In the genomic region with DNA sequence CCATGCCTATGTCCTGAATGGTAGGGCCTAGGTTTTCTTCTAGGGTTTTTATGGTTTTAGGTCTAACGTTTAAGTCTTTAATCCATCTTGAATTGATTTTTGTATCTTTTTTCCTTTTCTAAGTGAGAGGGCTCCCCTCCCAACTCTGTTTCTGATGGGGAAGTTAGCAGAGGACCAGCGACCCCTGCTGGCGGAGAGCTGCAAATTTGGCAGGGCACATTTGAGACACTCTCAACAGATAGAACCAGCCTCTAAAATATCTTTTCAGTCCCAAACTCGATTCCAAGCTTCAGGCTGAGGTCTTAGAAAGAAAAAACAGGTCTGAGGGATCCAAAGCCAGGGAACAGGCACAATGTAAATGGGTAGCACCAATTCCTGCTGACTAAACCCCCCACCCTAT, we compare ENCODE assay signal across 10 cellular contexts. TPM values are rescaled to one million over a fixed set of nuclear protein-coding genes. Genes with fewer than 3 reads are reported as not detected.
DNase-seq lines count a peak whose midpoint lies in the region; ATAC-seq and TF ChIP-seq lines count a peak whose summit lies in the region.
"Had no signal": no experiment of that assay in that cellular context is flagged by ENCODE, and none has a peak within 500 bp of the region (broad histone marks: within the 10 kb centered on the region; RNA-seq: fewer than 3 reads in every experiment).

No MANE protein-coding gene starts in this region.

- intact Hi-C loops in vagina (cut with DNase I), result no loop called here

- POLR2A ChIA-PET in T-cell (lab: Charles Lee), result no interaction called here

- ATAC-seq in T-cell (replicated peaks in 1 of 4), result no peak

- peaks cover 6 to 10% (median 8%) of the 10 kb centered on the region in 3 donors for H3K4me1 Mint-ChIP-seq in T-cell
- H3K4me1 Mint-ChIP-seq: activated B cell treated with CpG ODN at 0.5 μM for 24 hours had no signal

- H3K36me3 ChIP-seq in vagina, result no peaks in the 10 kb centered on the region

- peaks cover 3% of the 10 kb centered on the region for H3K36me3 Mint-ChIP-seq in T-cell

- H3K9me3 Mint-ChIP-seq in T-cell, result peaks cover 0 to 8% (median 7%) of the 10 kb centered on the region in 3 donors

- CTCF ChIA-PET in T-cell (lab: Charles Lee), result no interaction called here

- H3K27me3 ChIP-seq in vagina, result no peaks in the 10 kb centered on the region

- peak; percentile 37 for DNase-seq in NCI-H82 (lab: John Stamatoyannopoulos, UW)
- DNase-seq in NCI-H82 treated with DMSO at 0.1 percent for 48 hours (lab: John Stamatoyannopoulos, UW; ENCODE audit: unreplicated experiment), result no peak
- DNase-seq in T-cell, result peak in 20 of 34 experiments; percentile 15 to 53 (median 29)
- no peak for DNase-seq in epithelial cell of esophagus (ENCODE audit: low read depth)
- peak; percentile 32 for DNase-seq in stimulated activated CD8-positive, alpha-beta memory T cell treated with anti-CD3 and anti-CD28 coated beads, Interleukin-15, amount 100 ng/mL, for 24 hours (ENCODE audit: low read depth)
- DNase-seq in vagina (ENCODE audit: extremely low spot score in 2 of 2), result no peak
- DNase-seq in NCI-H1105 treated with DMSO at 0.1 percent for 48 hours (lab: John Stamatoyannopoulos, UW), result no peak
- no peak for DNase-seq in SW480 (ENCODE audit: low spot score)
- DNase-seq: activated B cell treated with CpG ODN at 0.5 μM for 24 hours had no signal

- no peaks in the 10 kb centered on the region for H3K4me1 ChIP-seq in vagina

- TF ChIP-seq CTCF in epithelial cell of esophagus (IDR thresholded peaks at IDR 0.05; ENCODE audit: insufficient read depth, low read depth, low read length, missing control alignments) (peak; percentile 21), vagina (IDR thresholded peaks at IDR 0.05) (no peak)

- H3K4me3 Mint-ChIP-seq in T-cell, result peak overlapping the region in 1 of 3 donors; percentile 12
- H3K4me3 Mint-ChIP-seq: activated B cell treated with CpG ODN at 0.5 μM for 24 hours had no signal

- H3K27ac Mint-ChIP-seq in T-cell, result no peak overlapping the region
- H3K27ac Mint-ChIP-seq: activated B cell treated with CpG ODN at 0.5 μM for 24 hours had no signal

- H3K4me3 ChIP-seq in epithelial cell of esophagus (ENCODE audit: low read length) (no peak overlapping the region), vagina (no peak overlapping the region)

- no peaks in the 10 kb centered on the region for H3K9me3 ChIP-seq in vagina

- TF ChIP-seq POLR2A in vagina (IDR thresholded peaks at IDR 0.05), result no peak

- peaks cover 13 to 14% of the 10 kb centered on the region in 2 donors for H3K27me3 Mint-ChIP-seq in T-cell
- H3K27me3 Mint-ChIP-seq: activated B cell treated with CpG ODN at 0.5 μM for 24 hours had no signal

- no peak overlapping the region for H3K27ac ChIP-seq in vagina

RNA-seq across cellular contexts. Expression of a gene that starts 32.5 kb away (rescaled TPM):
- 1 to 10 TPM in 2 of 5 donors, under 1 TPM in 3; 0.76 to 2.2 (median 0.98) TPM for total RNA-seq in T-cell
- total RNA-seq in vagina, result 2.5 TPM

RNA-seq across cellular contexts. Expression of a gene that starts 52.2 kb away (rescaled TPM):
- total RNA-seq in T-cell (not detected), vagina (not detected)
- total RNA-seq: activated B cell treated with CpG ODN at 0.5 μM for 24 hours, Daoy had no signal

Comparison
In these comparisons a context has a peak if more than half of its experiments do, and no peak if none do; other contexts are left out.
1. DNase-seq: peak in NCI-H82 (single experiment), T-cell (20 of 34) and stimulated activated CD8-positive, alpha-beta memory T cell treated with anti-CD3 and anti-CD28 coated beads, Interleukin-15, amount 100 ng/mL, for 24 hours (single experiment); none in NCI-H82 treated with DMSO at 0.1 percent for 48 hours (single experiment), epithelial cell of esophagus (single experiment), vagina (0 of 2), NCI-H1105 treated with DMSO at 0.1 percent for 48 hours (single experiment) and SW480 (single experiment).